In the genomic region with DNA sequence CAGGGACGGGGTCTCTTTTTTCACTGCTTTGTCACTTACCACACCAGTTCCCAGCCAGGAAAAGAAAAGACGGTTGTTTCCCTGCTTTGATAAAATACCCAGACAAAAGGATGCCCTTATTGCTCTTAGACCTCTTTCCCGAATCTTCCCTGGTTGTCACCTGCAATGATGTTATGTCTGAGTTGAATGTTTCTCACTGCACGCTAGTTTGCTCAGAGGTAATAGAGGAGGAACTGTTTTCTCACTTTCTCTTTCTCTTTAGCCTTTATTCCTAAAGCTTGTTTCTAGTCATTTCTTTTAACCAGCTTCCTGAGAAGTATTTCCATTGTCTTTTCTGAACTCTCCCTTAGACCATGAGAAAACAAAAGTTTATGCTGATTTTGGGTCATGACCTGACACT, we compare ENCODE assay signal across 12 cellular contexts. TPM values are rescaled to one million over a fixed set of nuclear protein-coding genes. Genes with fewer than 3 reads are reported as not detected.
DNase-seq lines count a peak whose midpoint lies in the region; ATAC-seq lines count a peak whose summit lies in the region.
"Had no signal": no experiment of that assay in that cellular context is flagged by ENCODE, and none has a peak within 500 bp of the region (broad histone marks: within the 10 kb centered on the region; RNA-seq: fewer than 3 reads in every experiment).

No MANE protein-coding gene starts in this region.

- H3K9me3 Mint-ChIP-seq in CD8-positive, alpha-beta memory T cell = no peaks in the 10 kb centered on the region
- H3K9me3 Mint-ChIP-seq in activated naive CD8-positive, alpha-beta T cell treated with anti-CD3 and anti-CD28 coated beads, Interleukin-2, amount 50 U/mL, for 24 hours = no peaks in the 10 kb centered on the region

- H3K27me3 ChIP-seq in CD8-positive, alpha-beta memory T cell (ENCODE audit: insufficient read depth, low read length, poor library complexity, severe bottlenecking) = no peaks in the 10 kb centered on the region
- H3K27me3 ChIP-seq: gastroesophageal sphincter had no signal

- H3K36me3 Mint-ChIP-seq in CD8-positive, alpha-beta memory T cell = peaks cover 5 to 25% (median 21%) of the 10 kb centered on the region in 3 donors
- H3K36me3 Mint-ChIP-seq in activated naive CD8-positive, alpha-beta T cell treated with anti-CD3 and anti-CD28 coated beads, Interleukin-2, amount 50 U/mL, for 24 hours (ENCODE audit: low read depth) = no peaks in the 10 kb centered on the region

- peak overlapping the region; percentile 44 for H3K4me3 ChIP-seq in CD8-positive, alpha-beta memory T cell (ENCODE audit: low read length)
- H3K4me3 ChIP-seq: gastroesophageal sphincter had no signal

- ATAC-seq in GM19351 (IDR thresholded peaks at IDR 0.05; ENCODE audit: unreplicated experiment) = peak; percentile 86
- ATAC-seq in HG03097 (IDR thresholded peaks at IDR 0.05; ENCODE audit: low FRiP score, unreplicated experiment) = peak; percentile 78
- ATAC-seq in activated naive CD8-positive, alpha-beta T cell treated with anti-CD3 and anti-CD28 coated beads, Interleukin-2, amount 50 U/mL, for 24 hours = no peak
- ATAC-seq in Right ventricle myocardium inferior = no peak
- ATAC-seq: sciatic nerve had no signal

- peak overlapping the region in 7 of 8 donors; percentile 47 to 92 (median 83) for H3K27ac Mint-ChIP-seq in CD8-positive, alpha-beta memory T cell
- H3K27ac Mint-ChIP-seq in activated naive CD8-positive, alpha-beta T cell treated with anti-CD3 and anti-CD28 coated beads, Interleukin-2, amount 50 U/mL, for 24 hours = peak overlapping the region; percentile 59

- POLR2A ChIA-PET in CD8-positive, alpha-beta memory T cell (lab: Charles Lee) = interaction anchor here (0.5 kb wide), 1 partner anchor 392 kb away, joined by 3 read pairs; the partner anchor contains the start of gene RRAGA

- H3K27ac ChIP-seq in CD8-positive, alpha-beta memory T cell (ENCODE audit: low read depth, low read length) = no peak overlapping the region
- H3K27ac ChIP-seq: gastroesophageal sphincter had no signal

- no peaks in the 10 kb centered on the region for H3K4me1 ChIP-seq in CD8-positive, alpha-beta memory T cell (ENCODE audit: insufficient read depth, low read length)
- H3K4me1 ChIP-seq: gastroesophageal sphincter had no signal

- H3K9me3 ChIP-seq in CD8-positive, alpha-beta memory T cell (ENCODE audit: low read length) = no peaks in the 10 kb centered on the region
- H3K9me3 ChIP-seq: gastroesophageal sphincter had no signal

- peak overlapping the region; percentile 14 to 77 (median 69) for H3K4me3 Mint-ChIP-seq in CD8-positive, alpha-beta memory T cell
- peak overlapping the region; percentile 58 for H3K4me3 Mint-ChIP-seq in activated naive CD8-positive, alpha-beta T cell treated with anti-CD3 and anti-CD28 coated beads, Interleukin-2, amount 50 U/mL, for 24 hours

- H3K4me1 Mint-ChIP-seq in CD8-positive, alpha-beta memory T cell = peaks cover 11 to 16% (median 14%) of the 10 kb centered on the region in 3 donors
- peaks cover 13% of the 10 kb centered on the region for H3K4me1 Mint-ChIP-seq in activated naive CD8-positive, alpha-beta T cell treated with anti-CD3 and anti-CD28 coated beads, Interleukin-2, amount 50 U/mL, for 24 hours

- CTCF ChIA-PET in CD8-positive, alpha-beta memory T cell (lab: Charles Lee) = interaction anchor here (1.1 to 7.7 kb wide), 2 partner anchors 11 to 23 kb away, joined by 3 to 42 read pairs; no protein-coding TSS in a partner anchor

- no peak for DNase-seq in CD8-positive, alpha-beta memory T cell
- DNase-seq in activated naive CD8-positive, alpha-beta T cell treated with anti-CD3 and anti-CD28 coated beads, Interleukin-2, amount 50 U/mL, for 24 hours = no peak
- DNase-seq in NCI-H1105 treated with DMSO at 0.1 percent for 48 hours (lab: John Stamatoyannopoulos, UW) (no peak), Right ventricle myocardium inferior (ENCODE audit: missing footprints) (no peak), NCI-H1694 treated with DMSO at 0.1 percent for 48 hours (lab: John Stamatoyannopoulos, UW) (no peak), A172 (ENCODE audit: low spot score) (no peak)
- DNase-seq: GDM1, NCI-H1694 had no signal

- intact Hi-C loops in Right ventricle myocardium inferior (cut with DNase I) = no loop called here

- H3K36me3 ChIP-seq in CD8-positive, alpha-beta memory T cell (ENCODE audit: insufficient read depth, low read length) = no peaks in the 10 kb centered on the region

- H3K27me3 Mint-ChIP-seq in CD8-positive, alpha-beta memory T cell = no peaks in the 10 kb centered on the region
- no peaks in the 10 kb centered on the region for H3K27me3 Mint-ChIP-seq in activated naive CD8-positive, alpha-beta T cell treated with anti-CD3 and anti-CD28 coated beads, Interleukin-2, amount 50 U/mL, for 24 hours

RNA-seq across cellular contexts. Expression of gene ACER2, which starts 32.9 kb away (rescaled TPM):
- total RNA-seq in CD8-positive, alpha-beta memory T cell = 1 to 10 TPM; 2.7 to 3.0 TPM
- polyA plus RNA-seq in CD8-positive, alpha-beta memory T cell = 0.38 TPM
- total RNA-seq in Right ventricle myocardium inferior = 3.2 TPM
- 1.7 and 2.4 TPM in 2 replicates for total RNA-seq in A172 (2014; rRNA removed; shearing (Covaris generic))

Comparison
In these comparisons a context has a peak if more than half of its experiments do, and no peak if none do; other contexts are left out.
1. ATAC-seq: peak in GM19351 (single experiment) and HG03097 (single experiment); none in activated naive CD8-positive, alpha-beta T cell treated with anti-CD3 and anti-CD28 coated beads, Interleukin-2, amount 50 U/mL, for 24 hours (single experiment) and Right ventricle myocardium inferior (single experiment).